Comparison of ENCODE assay signal across 23 cellular contexts in the genomic region with DNA sequence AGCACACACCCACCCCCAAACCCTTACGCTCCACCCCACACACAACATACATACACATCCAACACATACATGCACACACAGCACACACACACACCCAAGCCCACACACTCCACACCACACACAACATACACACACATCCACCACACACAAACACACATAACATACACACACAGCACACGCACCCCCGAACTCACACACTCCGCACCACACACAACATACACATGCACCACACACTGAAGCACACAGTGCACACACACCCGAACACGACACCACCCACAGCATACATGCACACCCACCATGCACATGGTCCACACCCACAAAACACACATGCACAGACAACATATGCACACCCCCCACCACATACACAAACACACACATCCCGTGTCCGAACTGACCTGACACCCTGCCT. TPM values are rescaled to one million over a fixed set of nuclear protein-coding genes. Genes with fewer than 3 reads are reported as not detected.
DNase-seq lines count a peak whose midpoint lies in the region; ATAC-seq and TF ChIP-seq lines count a peak whose summit lies in the region.
"Had no signal": no experiment of that assay in that cellular context is flagged by ENCODE, and none has a peak within 500 bp of the region (broad histone marks: within the 10 kb centered on the region; RNA-seq: fewer than 3 reads in every experiment).

No MANE protein-coding gene starts in this region.

- no peaks in the 10 kb centered on the region for H3K4me1 ChIP-seq in IMR-90 (ENCODE audit: control insufficient read depth, insufficient read depth, low read length)
- H3K4me1 ChIP-seq: BE2C had no signal

- H3K27ac Mint-ChIP-seq in T-helper 1 cell treated with Interleukin-12 subunit alpha and Interleukin-12 subunit beta and Interleukin-4 antibody, amounts not matched to agents 30 μg/mL and 1 μg/mL, for 36 hours: peak overlapping the region; percentile 19
- H3K27ac Mint-ChIP-seq in Calu3 (ENCODE audit: unreplicated experiment) (peak overlapping the region; percentile 18), neural crest cell (ENCODE audit: unreplicated experiment) (no peak overlapping the region)
- H3K27ac Mint-ChIP-seq: CD4-positive, alpha-beta T cell had no signal

- peak overlapping the region; percentile 51 for H2AFZ ChIP-seq in IMR-90 (replicated peaks; ENCODE audit: low read length, poor library complexity)

- intact Hi-C loops in Calu3 (cut with micrococcal nuclease; ENCODE audit: unreplicated experiment) (no loop called here), IMR-90 (cut with micrococcal nuclease) (no loop called here)

- H2AK9ac ChIP-seq in IMR-90 (replicated peaks; ENCODE audit: low read depth, low read length, poor library complexity): no peak overlapping the region

- TF ChIP-seq RAD21 in IMR-90 (IDR thresholded peaks at IDR 0.05; ENCODE audit: low read length): no peak

- TF ChIP-seq CTCF in Calu3 (IDR thresholded peaks at IDR 0.05; ENCODE audit: unreplicated experiment) (no peak), IMR-90 (conservative IDR thresholded peaks at IDR 0.05; ENCODE audit: low read depth, low read length) (no peak), neural crest cell (conservative IDR thresholded peaks at IDR 0.05) (no peak)

- 87% methylated on average over 6 of the region's 8 CpGs; no CpG with 5 or more reads in 1 of the 2 experiments for WGBS in IMR-90 (ENCODE audit: extremely low coverage in 2 of 2, insufficient read length in 1 of 2), 2 experiments

- no TSS peak for BruUV-seq in Calu3 (replicated peaks; lab: Mats Ljungman, UMichigan)
- no TSS peak for BruUV-seq in IMR-90 (replicated peaks; lab: Mats Ljungman, UMichigan)

- H3K4me3 ChIP-seq in IMR-90 (ENCODE audit: insufficient read depth, low read depth, low read length): no peak overlapping the region

- H2BK15ac ChIP-seq in IMR-90 (ENCODE audit: low read depth, low read length): no peak overlapping the region

- no peak overlapping the region for H3K9ac ChIP-seq in IMR-90 (ENCODE audit: low read depth, low read length)

- peak; percentile 49; the same call in 1 of the 2 replicates for TF ChIP-seq POLR2A in IMR-90 (IDR thresholded peaks at IDR 0.05; ENCODE audit: low read depth, low read length)

- H3K18ac ChIP-seq in IMR-90 (ENCODE audit: low read depth, low read length): no peak overlapping the region

- H3K4me1 Mint-ChIP-seq in T-helper 1 cell treated with Interleukin-12 subunit alpha and Interleukin-12 subunit beta and Interleukin-4 antibody, amounts not matched to agents 30 μg/mL and 1 μg/mL, for 36 hours (ENCODE audit: low read depth): no peaks in the 10 kb centered on the region
- no peaks in the 10 kb centered on the region for H3K4me1 Mint-ChIP-seq in Calu3 (ENCODE audit: low read depth, unreplicated experiment)
- peaks cover 9% of the 10 kb centered on the region for H3K4me1 Mint-ChIP-seq in neural crest cell

- H3K27me3 Mint-ChIP-seq in T-helper 1 cell treated with Interleukin-12 subunit alpha and Interleukin-12 subunit beta and Interleukin-4 antibody, amounts not matched to agents 30 μg/mL and 1 μg/mL, for 36 hours (ENCODE audit: low read depth): peaks cover 9% of the 10 kb centered on the region
- H3K27me3 Mint-ChIP-seq in Calu3 (ENCODE audit: unreplicated experiment) (no peaks in the 10 kb centered on the region), neural crest cell (ENCODE audit: low read depth) (peaks cover 13% of the 10 kb centered on the region)

- no peak overlapping the region for H3K14ac ChIP-seq in IMR-90 (replicated peaks; ENCODE audit: low read depth, low read length)

- POLR2A ChIA-PET in IMR-90 (lab: Charles Lee; ENCODE audit: unreplicated experiment): no interaction called here

- no peak overlapping the region for H3K56ac ChIP-seq in IMR-90 (ENCODE audit: extremely low read depth, insufficient read depth, low read length)

- no peak overlapping the region for H3K4me2 ChIP-seq in IMR-90 (ENCODE audit: low read depth, low read length)

- no peaks in the 10 kb centered on the region for H3K9me3 Mint-ChIP-seq in T-helper 1 cell treated with Interleukin-12 subunit alpha and Interleukin-12 subunit beta and Interleukin-4 antibody, amounts not matched to agents 30 μg/mL and 1 μg/mL, for 36 hours
- H3K9me3 Mint-ChIP-seq in Calu3 (ENCODE audit: low read depth, unreplicated experiment) (no peaks in the 10 kb centered on the region), neural crest cell (no peaks in the 10 kb centered on the region)
- H3K9me3 Mint-ChIP-seq: CD4-positive, alpha-beta T cell had no signal

- H2AK5ac ChIP-seq in IMR-90 (ENCODE audit: low read depth, low read length): no peak overlapping the region

- no peaks in the 10 kb centered on the region for H3K36me3 ChIP-seq in IMR-90 (ENCODE audit: control insufficient read depth, insufficient read depth, low read length)
- H3K36me3 ChIP-seq: BE2C had no signal

- no peak overlapping the region for H4K5ac ChIP-seq in IMR-90 (ENCODE audit: low read depth, low read length)

- H2BK120ac ChIP-seq in IMR-90 (ENCODE audit: low read depth, low read length): no peak overlapping the region

- H3K36me3 Mint-ChIP-seq in T-helper 1 cell treated with Interleukin-12 subunit alpha and Interleukin-12 subunit beta and Interleukin-4 antibody, amounts not matched to agents 30 μg/mL and 1 μg/mL, for 36 hours (ENCODE audit: low read depth): no peaks in the 10 kb centered on the region
- H3K36me3 Mint-ChIP-seq in Calu3 (ENCODE audit: insufficient read depth, unreplicated experiment) (peaks cover 5% of the 10 kb centered on the region), neural crest cell (ENCODE audit: low read depth) (peaks cover 2% of the 10 kb centered on the region)

- H4K20me1 ChIP-seq in IMR-90 (ENCODE audit: insufficient read depth, low read length): peaks cover 3% of the 10 kb centered on the region; the same call in 1 of the 2 replicates

- H4K8ac ChIP-seq in IMR-90 (ENCODE audit: low read depth in 2 of 2, low read length in 2 of 2): no peak overlapping the region

- no peak overlapping the region for H2BK20ac ChIP-seq in IMR-90 (ENCODE audit: low read depth, low read length)

- dilution Hi-C loops in IMR-90 (cut with HindIII; ENCODE audit: low sequenced_read_pairs, unreplicated experiment): no loop called here

- no peak for ATAC-seq in IMR-90 (ENCODE audit: low read depth)

- peaks cover 12% of the 10 kb centered on the region; the same call in 1 of the 2 replicates for H3K27me3 ChIP-seq in IMR-90 (ENCODE audit: control insufficient read depth, insufficient read depth, low read length)
- H3K27me3 ChIP-seq: BE2C had no signal

- peak overlapping the region; percentile 67 for H2BK5ac ChIP-seq in IMR-90 (ENCODE audit: low read depth, low read length, poor library complexity, severe bottlenecking)

- no peaks in the 10 kb centered on the region for H3K79me1 ChIP-seq in IMR-90 (ENCODE audit: low read depth in 1 of 2, low read length in 2 of 2)

- H3K9me3 ChIP-seq in IMR-90 (ENCODE audit: control insufficient read depth, insufficient read depth, low read length): no peaks in the 10 kb centered on the region
- H3K9me3 ChIP-seq: BE2C had no signal

- in situ Hi-C loops in IMR-90 (cut with MboI; ENCODE audit: low sequenced_read_pairs): no loop called here

- H3K4me3 Mint-ChIP-seq in T-helper 1 cell treated with Interleukin-12 subunit alpha and Interleukin-12 subunit beta and Interleukin-4 antibody, amounts not matched to agents 30 μg/mL and 1 μg/mL, for 36 hours: no peak overlapping the region
- H3K4me3 Mint-ChIP-seq in Calu3 (ENCODE audit: low read depth, unreplicated experiment) (no peak overlapping the region), neural crest cell (peak overlapping the region; percentile 35)
- H3K4me3 Mint-ChIP-seq: CD4-positive, alpha-beta T cell had no signal

- H3K9me1 ChIP-seq in IMR-90 (ENCODE audit: insufficient read depth, low read length): 0 out of 2 replicates have a peak, but pooled peaks cover 5% of the 10 kb centered on the region

- no peak for DNase-seq in T-helper 1 cell
- DNase-seq in Calu3: no peak
- no peak for DNase-seq in IMR-90
- no peak for DNase-seq in neural crest cell (ENCODE audit: low read depth, low spot score)
- no peak for DNase-seq in stimulated activated CD4-positive, alpha-beta T cell treated with anti-CD3 and anti-CD28 coated beads, Interleukin-4, amount 100 ng/mL, for 24 hours
- no peak for DNase-seq in SIG-M5 (lab: John Stamatoyannopoulos, UW)
- DNase-seq in HCEC 1CT: no peak
- DNase-seq: BE2C; CD4-positive, alpha-beta T cell; DMS79; GF-D8; NCI-H1436; NCI-H2029 treated with DMSO at 0.1 percent for 48 hours; NCI-H2171 treated with DMSO at 0.1 percent for 48 hours; NCI-H748 treated with DMSO at 0.1 percent for 48 hours; SW 1271 had no signal

- no peak overlapping the region for H3K27ac ChIP-seq in IMR-90 (ENCODE audit: insufficient read depth, low read length)
- H3K27ac ChIP-seq: 22Rv1, RWPE1 had no signal

- no peak overlapping the region for H3K4ac ChIP-seq in IMR-90 (ENCODE audit: low read depth, low read length)

- CTCF ChIA-PET in Calu3 (lab: Charles Lee) (no interaction called here), IMR-90 (lab: Yijun Ruan, JAX) (no interaction called here)

- H3K23ac ChIP-seq in IMR-90 (ENCODE audit: low read depth, low read length): no peak overlapping the region

- H4K91ac ChIP-seq in IMR-90 (ENCODE audit: insufficient read depth, low read depth, low read length): no peak overlapping the region

RNA-seq across cellular contexts. Expression of a gene that starts 2.0 kb away (rescaled TPM):
- not detected in 2 replicates for total RNA-seq in Calu3 (2022)
- total RNA-seq in IMR-90 (2012; rRNA removed): not detected in 2 replicates
- not detected in 2 replicates for polyA plus RNA-seq in IMR-90 (2012; rRNA removed)
- 0.05 and 0.15 TPM in 2 replicates for polyA plus RNA-seq in IMR-90 (2012; cell fraction: cytosol; rRNA removed)
- polyA plus RNA-seq in IMR-90 (2012; cell fraction: nucleus; rRNA removed; ENCODE audit: low replicate concordance): not detected in 2 replicates
- not detected in 2 replicates for total RNA-seq in neural crest cell
- total RNA-seq: CD4-positive, alpha-beta T cell; H4; HT1080; NCI-H460; SK-MEL-5 had no signal

RNA-seq across cellular contexts. Expression of a gene that starts 8.7 kb away (rescaled TPM):
- total RNA-seq in Calu3 (2022) (11.5 and 15.0 TPM in 2 replicates), IMR-90 (2012; rRNA removed) (26.3 and 28.1 TPM in 2 replicates), neural crest cell (18.1 and 18.3 TPM in 2 replicates)
- 52.8 and 71.2 TPM in 2 replicates for polyA plus RNA-seq in IMR-90 (2012; rRNA removed)
- polyA plus RNA-seq in IMR-90 (2012; cell fraction: cytosol; rRNA removed): 53.8 and 71.8 TPM in 2 replicates
- 25.8 and 31.8 TPM in 2 replicates for polyA plus RNA-seq in IMR-90 (2012; cell fraction: nucleus; rRNA removed; ENCODE audit: low replicate concordance)

RNA-seq across cellular contexts. Expression of a gene that starts 12.5 kb away (rescaled TPM):
- total RNA-seq in Calu3 (2022) (not detected in 2 replicates), IMR-90 (2012; rRNA removed) (not detected in 2 replicates), neural crest cell (0.82 and 0.89 TPM in 2 replicates)
- polyA plus RNA-seq in IMR-90 (2012; rRNA removed): 0.34 and 0.62 TPM in 2 replicates
- polyA plus RNA-seq in IMR-90 (2012; cell fraction: cytosol; rRNA removed): 1.1 and 1.9 TPM in 2 replicates
- polyA plus RNA-seq in IMR-90 (2012; cell fraction: nucleus; rRNA removed; ENCODE audit: low replicate concordance): 0.88 and 2.2 TPM in 2 replicates
- total RNA-seq: H4, SK-MEL-5 had no signal

RNA-seq across cellular contexts. Expression of a gene that starts 24.0 kb away (rescaled TPM):
- total RNA-seq in Calu3 (2022) (53.5 and 58.1 TPM in 2 replicates), IMR-90 (2012; rRNA removed) (60.8 and 71.1 TPM in 2 replicates), neural crest cell (98.1 and 103 TPM in 2 replicates)
- polyA plus RNA-seq in IMR-90 (2012; rRNA removed): 83.3 and 84.2 TPM in 2 replicates
- polyA plus RNA-seq in IMR-90 (2012; cell fraction: cytosol; rRNA removed): 93.0 and 94.1 TPM in 2 replicates
- polyA plus RNA-seq in IMR-90 (2012; cell fraction: nucleus; rRNA removed; ENCODE audit: low replicate concordance): 41.5 and 43.2 TPM in 2 replicates

RNA-seq across cellular contexts. Expression of a gene that starts 29.9 kb away (rescaled TPM):
- 1.4 and 2.9 TPM in 2 replicates for total RNA-seq in Calu3 (2022)
- 3.6 and 3.8 TPM in 2 replicates for total RNA-seq in IMR-90 (2012; rRNA removed)
- polyA plus RNA-seq in IMR-90 (2012; rRNA removed): 4.3 and 4.5 TPM in 2 replicates
- 3.9 and 4.4 TPM in 2 replicates for polyA plus RNA-seq in IMR-90 (2012; cell fraction: cytosol; rRNA removed)
- 6.7 and 12.6 TPM in 2 replicates for polyA plus RNA-seq in IMR-90 (2012; cell fraction: nucleus; rRNA removed; ENCODE audit: low replicate concordance)
- total RNA-seq in neural crest cell: 8.8 and 9.7 TPM in 2 replicates
- total RNA-seq: H4 had no signal
